In genomic region chr20:63444548-63444947, GRCh38 we compare ENCODE assay signal across 29 cellular contexts.
"Had no signal": no experiment of that assay in that cellular context is flagged by ENCODE, and none has a peak within 500 bp of the region (broad histone marks: within the 10 kb centered on the region; RNA-seq: fewer than 3 reads in every experiment).

No MANE protein-coding gene starts in this region.

- H3K36me3 ChIP-seq: adrenal gland, MG63 had no signal

- DNase-seq: activated B cell treated with CpG ODN at 0.5 μM for 24 hours; activated CD4-positive, alpha-beta memory T cell treated with anti-CD3 and anti-CD28 coated beads for 36 hours; activated CD4-positive, alpha-beta T cell treated with anti-CD3 and anti-CD28 coated beads for 4 hours; activated CD4-positive, alpha-beta T cell treated with anti-CD3 and anti-CD28 coated beads, Interleukin-2, amount 50 U/mL, for 1 hour; activated CD4-positive, CD25-positive, alpha-beta regulatory T cell treated with anti-CD3 and anti-CD28 coated beads, Interleukin-2, amount 50 U/mL, for 72 hours; activated CD8-positive, alpha-beta memory T cell treated with anti-CD3 and anti-CD28 coated beads, Interleukin-2, amount 50 U/mL, for 4 hours; activated gamma-delta T cell treated with Interleukin-2 at 50 U/mL for 16 hours; activated naive CD4-positive, alpha-beta T cell treated with anti-CD3 and anti-CD28 coated beads for 36 hours; activated T-cell treated with anti-CD3 and anti-CD28 coated beads for 4 hours; activated T-cell treated with anti-CD3 and anti-CD28 coated beads, Interleukin-2, amount 50 U/mL, for 4 hours; adrenal gland; central memory CD4-positive, alpha-beta T cell; Kasumi-1; MG63; NCI-H1048; NCI-H1105 treated with DMSO at 0.1 percent for 48 hours; NCI-H1436; NCI-H1694; NCI-H1930; NCI-H2081 treated with DMSO at 0.1 percent for 48 hours; NCI-H345; NCI-H524 treated with DMSO at 0.1 percent for 48 hours; RPMI8226; SIG-M5; SW 1271; T-helper 1 cell; T-helper 2 cell; T-helper 9 cell had no signal

- H3K9me3 ChIP-seq: adrenal gland, MG63 had no signal

- H3K4me1 ChIP-seq: adrenal gland had no signal

- H3K27ac ChIP-seq: VCaP had no signal

- H3K4me3 ChIP-seq: adrenal gland, MG63 had no signal

- H3K27me3 ChIP-seq: adrenal gland had no signal
